In genomic region chr10:79905322-79906314, GRCh38 we compare ENCODE assay signal across 8 cellular contexts. TPM values are rescaled to one million over a fixed set of nuclear protein-coding genes. Genes with fewer than 3 reads are reported as not detected.
A peak's percentile ranks its signal among the peaks of the same experiment; 100 is the strongest.
DNase-seq lines count a peak whose midpoint lies in the region; ATAC-seq and TF ChIP-seq lines count a peak whose summit lies in the region.

No MANE protein-coding gene starts in this region.

- no peaks in the 10 kb centered on the region for H3K36me3 ChIP-seq in HUES48 (ENCODE audit: control insufficient read depth, insufficient read depth, low read length)

- H3K4me1 ChIP-seq in HUES48 (ENCODE audit: control insufficient read depth, insufficient read depth, low read length), result no peaks in the 10 kb centered on the region

- H3K9me3 Mint-ChIP-seq in immature natural killer cell, result no peaks in the 10 kb centered on the region
- H3K9me3 Mint-ChIP-seq in stimulated activated effector memory CD8-positive, alpha-beta T cell treated with anti-CD3 and anti-CD28 coated beads, Interleukin-12 subunit alpha, Interleukin-12 subunit beta, amount 100 ng/mL, for 72 hours, result no peaks in the 10 kb centered on the region

- H3K4me3 Mint-ChIP-seq in immature natural killer cell, result peak overlapping the region; percentile 75 to 84 (median 81)
- H3K4me3 Mint-ChIP-seq in stimulated activated effector memory CD8-positive, alpha-beta T cell treated with anti-CD3 and anti-CD28 coated beads, Interleukin-12 subunit alpha, Interleukin-12 subunit beta, amount 100 ng/mL, for 72 hours, result peak overlapping the region; percentile 93

- ATAC-seq in stimulated activated effector memory CD8-positive, alpha-beta T cell treated with anti-CD3 and anti-CD28 coated beads, Interleukin-12 subunit alpha, Interleukin-12 subunit beta, amount 100 ng/mL, for 72 hours, result peak; percentile 84
- no peak for ATAC-seq in GM18502 (IDR thresholded peaks at IDR 0.05; ENCODE audit: poor library complexity, unreplicated experiment)

- TF ChIP-seq CTCF in C4-2B (conservative IDR thresholded peaks at IDR 0.05) (no peak), astrocyte of the spinal cord (IDR thresholded peaks at IDR 0.05; ENCODE audit: low read depth, low read length) (no peak)

- peak overlapping the region; percentile 40 for H3K27ac ChIP-seq in C4-2B
- peak overlapping the region; percentile 57 for H3K27ac ChIP-seq in HUES48 (ENCODE audit: low read depth, low read length)

- H3K27ac Mint-ChIP-seq in immature natural killer cell, result no peak overlapping the region
- H3K27ac Mint-ChIP-seq in stimulated activated effector memory CD8-positive, alpha-beta T cell treated with anti-CD3 and anti-CD28 coated beads, Interleukin-12 subunit alpha, Interleukin-12 subunit beta, amount 100 ng/mL, for 72 hours, result peak overlapping the region; percentile 14

- H3K9me3 ChIP-seq in HUES48 (ENCODE audit: control insufficient read depth, insufficient read depth, low read length), result no peaks in the 10 kb centered on the region

- H3K27me3 ChIP-seq in HUES48 (ENCODE audit: control insufficient read depth, insufficient read depth, low read length), result peaks cover 26% of the 10 kb centered on the region

- peak overlapping the region; percentile 66 for H3K9ac ChIP-seq in HUES48 (ENCODE audit: low read depth, low read length)

- in situ Hi-C loops in astrocyte of the spinal cord (cut with HindIII; ENCODE audit: low sequenced_read_pairs), result no loop called here

- peak overlapping the region; percentile 79 for H3K4me3 ChIP-seq in HUES48 (ENCODE audit: low read depth, low read length)
- peak overlapping the region; percentile 68 for H3K4me3 ChIP-seq in astrocyte of the spinal cord (ENCODE audit: low read depth, low read length)

- peaks cover 12 to 43% (median 14%) of the 10 kb centered on the region in 3 donors for H3K27me3 Mint-ChIP-seq in immature natural killer cell (ENCODE audit: low read depth in 3 of 3)

- peaks cover 14 to 19% of the 10 kb centered on the region in 2 donors for H3K4me1 Mint-ChIP-seq in immature natural killer cell
- H3K4me1 Mint-ChIP-seq in stimulated activated effector memory CD8-positive, alpha-beta T cell treated with anti-CD3 and anti-CD28 coated beads, Interleukin-12 subunit alpha, Interleukin-12 subunit beta, amount 100 ng/mL, for 72 hours, result peaks cover 22% of the 10 kb centered on the region

- DNase-seq in astrocyte of the spinal cord (ENCODE audit: low read depth, low spot score) (peak; percentile 18), immature natural killer cell (no peak), NCI-H1436 (lab: John Stamatoyannopoulos, UW) (no peak), activated gamma-delta T cell treated with Interleukin-2 at 50 U/mL for 16 hours (no peak)
- no peak for DNase-seq in stimulated activated effector memory CD8-positive, alpha-beta T cell treated with anti-CD3 and anti-CD28 coated beads, Interleukin-12 subunit alpha, Interleukin-12 subunit beta, amount 100 ng/mL, for 72 hours (ENCODE audit: low spot score in 2 of 2)

- H3K36me3 Mint-ChIP-seq in immature natural killer cell, result no peaks in the 10 kb centered on the region
- no peaks in the 10 kb centered on the region for H3K36me3 Mint-ChIP-seq in stimulated activated effector memory CD8-positive, alpha-beta T cell treated with anti-CD3 and anti-CD28 coated beads, Interleukin-12 subunit alpha, Interleukin-12 subunit beta, amount 100 ng/mL, for 72 hours

RNA-seq across cellular contexts. Expression of gene SFTPD, which starts 43.3 kb away (rescaled TPM):
- not detected for polyA plus RNA-seq in immature natural killer cell
